ENCODE assay signal across 1 cellular context in the genomic region with DNA sequence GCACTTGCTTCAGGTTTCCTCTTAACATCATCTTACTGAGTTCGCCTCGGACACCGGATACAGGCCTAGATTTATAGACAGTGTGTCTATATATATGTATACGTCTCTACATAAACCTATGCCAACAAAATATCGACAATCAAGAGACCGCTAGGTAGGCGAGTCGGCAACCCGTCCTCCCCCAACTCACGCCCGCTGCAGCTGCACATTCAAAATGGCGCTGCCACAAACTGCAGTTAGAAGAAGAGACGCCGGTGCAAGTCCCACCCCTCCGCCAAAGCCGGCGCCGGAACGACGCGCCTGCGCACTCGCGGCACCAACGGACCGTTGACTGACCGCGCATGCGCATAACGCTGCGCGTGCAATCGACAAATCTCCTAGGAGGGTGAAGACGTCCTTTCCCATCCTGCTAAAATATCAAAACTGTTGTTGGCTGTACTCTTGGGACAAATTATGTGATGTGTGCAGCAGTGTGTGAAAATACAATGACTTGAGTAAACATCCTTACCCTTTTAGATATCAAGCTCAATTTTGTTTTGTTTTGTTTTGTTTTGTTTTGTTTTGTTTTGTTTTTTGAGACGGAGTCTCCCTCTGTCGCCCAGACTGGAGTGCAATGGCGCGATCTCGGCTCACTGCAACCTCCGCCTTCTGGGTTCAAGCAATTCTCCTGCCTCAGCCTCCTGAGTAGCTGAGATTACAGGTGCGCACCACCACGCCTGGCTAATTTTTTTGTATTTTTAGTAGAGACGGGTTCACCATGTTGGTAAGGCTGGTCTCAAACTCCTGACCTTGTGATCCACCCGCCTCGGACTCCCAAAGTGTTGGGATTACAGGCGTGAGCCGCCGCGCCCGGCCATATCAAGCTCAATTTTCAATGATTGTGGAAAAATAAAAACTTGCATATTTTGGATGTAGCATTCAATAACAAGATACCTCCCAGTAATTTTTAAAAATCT.
TF ChIP-seq lines count a peak whose summit lies in the region.
"Not testable (repeated sequence)": the region's sequence is repeated elsewhere in the genome, so short reads cannot be mapped to it uniquely, and the experiment has no call there.

A gene with protein sequence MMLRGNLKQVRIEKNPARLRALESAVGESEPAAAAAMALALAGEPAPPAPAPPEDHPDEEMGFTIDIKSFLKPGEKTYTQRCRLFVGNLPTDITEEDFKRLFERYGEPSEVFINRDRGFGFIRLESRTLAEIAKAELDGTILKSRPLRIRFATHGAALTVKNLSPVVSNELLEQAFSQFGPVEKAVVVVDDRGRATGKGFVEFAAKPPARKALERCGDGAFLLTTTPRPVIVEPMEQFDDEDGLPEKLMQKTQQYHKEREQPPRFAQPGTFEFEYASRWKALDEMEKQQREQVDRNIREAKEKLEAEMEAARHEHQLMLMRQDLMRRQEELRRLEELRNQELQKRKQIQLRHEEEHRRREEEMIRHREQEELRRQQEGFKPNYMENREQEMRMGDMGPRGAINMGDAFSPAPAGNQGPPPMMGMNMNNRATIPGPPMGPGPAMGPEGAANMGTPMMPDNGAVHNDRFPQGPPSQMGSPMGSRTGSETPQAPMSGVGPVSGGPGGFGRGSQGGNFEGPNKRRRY (minus strand): TSS at position 219 of the 956 bp plus-strand sequence. CDS start 188 bp downstream, at position 31.

TF ChIP-seq in HepG2, 621 proteins besides CTCF, POLR2A, EP300 and RAD21 (continued from another document and continues in another):
- TF ChIP-seq NFKB2 (CRISPR knock-in tag; IDR thresholded peaks at IDR 0.05; ENCODE audit: borderline replicate concordance) (0 out of 2 replicates have a peak, but pooled peaks have one; percentile 22), KMT2B (CRISPR knock-in tag; IDR thresholded peaks at IDR 0.05) (peak; percentile 54; the same call in 1 of the 2 replicates), PHF20 (CRISPR knock-in tag; IDR thresholded peaks at IDR 0.05) (peak; percentile 43; the same call in 1 of the 2 replicates), ZNF589 (CRISPR knock-in tag; conservative IDR thresholded peaks at IDR 0.05) (0 out of 2 replicates have a peak, but pooled peaks have one; percentile 48), ZNF790 (CRISPR knock-in tag; IDR thresholded peaks at IDR 0.05; ENCODE audit: borderline replicate concordance) (peak; percentile 15; the same call in 1 of the 2 replicates), GATA4 (IDR thresholded peaks at IDR 0.05; ENCODE audit: borderline replicate concordance, low read depth) (0 out of 2 replicates have a peak, but pooled peaks have one; percentile 48), MXI1 (IDR thresholded peaks at IDR 0.05; ENCODE audit: borderline replicate concordance, low read depth, low read length) (peak; percentile 50; the same call in 1 of the 3 replicates), GATAD1 (CRISPR knock-in tag; IDR thresholded peaks at IDR 0.05) (peak; percentile 40; the same call in 1 of the 2 replicates), GTF2F1 (IDR thresholded peaks at IDR 0.05; ENCODE audit: low read length) (0 out of 2 replicates have a peak, but pooled peaks have one; percentile 76), ZNF788 (CRISPR knock-in tag; IDR thresholded peaks at IDR 0.05; ENCODE audit: borderline replicate concordance) (peak; percentile 33; the same call in 1 of the 2 replicates), TBL1XR1 (IDR thresholded peaks at IDR 0.05; ENCODE audit: borderline replicate concordance, low read length, partially characterized antibody) (peak; percentile 20), ZNF766 (CRISPR knock-in tag; IDR thresholded peaks at IDR 0.05; ENCODE audit: borderline replicate concordance) (0 out of 2 replicates have a peak, but pooled peaks have one; percentile 70), MED1 (CRISPR knock-in tag; IDR thresholded peaks at IDR 0.05) (peak; percentile 41), ZNF460 (CRISPR knock-in tag; IDR thresholded peaks at IDR 0.05; ENCODE audit: borderline replicate concordance) (peak; percentile 86; the same call in 1 of the 2 replicates), ZMYM4 (CRISPR knock-in tag; IDR thresholded peaks at IDR 0.05) (peak; percentile 87), ZNF501 (CRISPR knock-in tag; IDR thresholded peaks at IDR 0.05) (peak; percentile 77), POLR2AphosphoS5 (IDR thresholded peaks at IDR 0.05; ENCODE audit: low read depth, low read length) (peak; percentile 96), GATAD2A (CRISPR knock-in tag; IDR thresholded peaks at IDR 0.05) (peak; percentile 22; the same call in 1 of the 2 replicates), HNRNPLL (IDR thresholded peaks at IDR 0.05; ENCODE audit: low read depth, low read length, poor library complexity, severe bottlenecking) (peak; percentile 87), PHF8 (CRISPR knock-in tag; IDR thresholded peaks at IDR 0.05) (peak; percentile 63; the same call in 1 of the 2 replicates), SP2 (CRISPR knock-in tag; IDR thresholded peaks at IDR 0.05) (0 out of 2 replicates have a peak, but pooled peaks have one; percentile 11), FOXA3 (CRISPR knock-in tag; IDR thresholded peaks at IDR 0.05) (peak; percentile 30; the same call in 1 of the 2 replicates), POGZ (CRISPR knock-in tag; IDR thresholded peaks at IDR 0.05) (peak; percentile 74), NFRKB (IDR thresholded peaks at IDR 0.05) (peak; percentile 79), ASH2L (IDR thresholded peaks at IDR 0.05; ENCODE audit: insufficient read length, low read depth, low read length) (peak; percentile 22), NONO (CRISPR knock-in tag; conservative IDR thresholded peaks at IDR 0.05) (peak; percentile 53; the same call in 1 of the 2 replicates)
- TF ChIP-seq, protein P1, sequence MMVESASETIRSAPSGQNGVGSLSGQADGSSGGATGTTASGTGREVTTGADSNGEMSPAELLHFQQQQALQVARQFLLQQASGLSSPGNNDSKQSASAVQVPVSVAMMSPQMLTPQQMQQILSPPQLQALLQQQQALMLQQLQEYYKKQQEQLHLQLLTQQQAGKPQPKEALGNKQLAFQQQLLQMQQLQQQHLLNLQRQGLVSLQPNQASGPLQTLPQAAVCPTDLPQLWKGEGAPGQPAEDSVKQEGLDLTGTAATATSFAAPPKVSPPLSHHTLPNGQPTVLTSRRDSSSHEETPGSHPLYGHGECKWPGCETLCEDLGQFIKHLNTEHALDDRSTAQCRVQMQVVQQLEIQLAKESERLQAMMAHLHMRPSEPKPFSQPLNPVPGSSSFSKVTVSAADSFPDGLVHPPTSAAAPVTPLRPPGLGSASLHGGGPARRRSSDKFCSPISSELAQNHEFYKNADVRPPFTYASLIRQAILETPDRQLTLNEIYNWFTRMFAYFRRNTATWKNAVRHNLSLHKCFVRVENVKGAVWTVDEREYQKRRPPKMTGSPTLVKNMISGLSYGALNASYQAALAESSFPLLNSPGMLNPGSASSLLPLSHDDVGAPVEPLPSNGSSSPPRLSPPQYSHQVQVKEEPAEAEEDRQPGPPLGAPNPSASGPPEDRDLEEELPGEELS (CRISPR knock-in tag; IDR thresholded peaks at IDR 0.05): 0 out of 2 replicates have a peak, but pooled peaks have one; percentile 28
- TF ChIP-seq, protein P2, sequence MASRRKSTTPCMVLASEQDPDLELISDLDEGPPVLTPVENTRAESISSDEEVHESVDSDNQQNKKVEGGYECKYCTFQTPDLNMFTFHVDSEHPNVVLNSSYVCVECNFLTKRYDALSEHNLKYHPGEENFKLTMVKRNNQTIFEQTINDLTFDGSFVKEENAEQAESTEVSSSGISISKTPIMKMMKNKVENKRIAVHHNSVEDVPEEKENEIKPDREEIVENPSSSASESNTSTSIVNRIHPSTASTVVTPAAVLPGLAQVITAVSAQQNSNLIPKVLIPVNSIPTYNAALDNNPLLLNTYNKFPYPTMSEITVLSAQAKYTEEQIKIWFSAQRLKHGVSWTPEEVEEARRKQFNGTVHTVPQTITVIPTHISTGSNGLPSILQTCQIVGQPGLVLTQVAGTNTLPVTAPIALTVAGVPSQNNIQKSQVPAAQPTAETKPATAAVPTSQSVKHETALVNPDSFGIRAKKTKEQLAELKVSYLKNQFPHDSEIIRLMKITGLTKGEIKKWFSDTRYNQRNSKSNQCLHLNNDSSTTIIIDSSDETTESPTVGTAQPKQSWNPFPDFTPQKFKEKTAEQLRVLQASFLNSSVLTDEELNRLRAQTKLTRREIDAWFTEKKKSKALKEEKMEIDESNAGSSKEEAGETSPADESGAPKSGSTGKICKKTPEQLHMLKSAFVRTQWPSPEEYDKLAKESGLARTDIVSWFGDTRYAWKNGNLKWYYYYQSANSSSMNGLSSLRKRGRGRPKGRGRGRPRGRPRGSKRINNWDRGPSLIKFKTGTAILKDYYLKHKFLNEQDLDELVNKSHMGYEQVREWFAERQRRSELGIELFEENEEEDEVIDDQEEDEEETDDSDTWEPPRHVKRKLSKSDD (CRISPR knock-in tag; IDR thresholded peaks at IDR 0.05; ENCODE audit: low read depth): peak; percentile 22; the same call in 1 of the 2 replicates
- TF ChIP-seq, protein P3, sequence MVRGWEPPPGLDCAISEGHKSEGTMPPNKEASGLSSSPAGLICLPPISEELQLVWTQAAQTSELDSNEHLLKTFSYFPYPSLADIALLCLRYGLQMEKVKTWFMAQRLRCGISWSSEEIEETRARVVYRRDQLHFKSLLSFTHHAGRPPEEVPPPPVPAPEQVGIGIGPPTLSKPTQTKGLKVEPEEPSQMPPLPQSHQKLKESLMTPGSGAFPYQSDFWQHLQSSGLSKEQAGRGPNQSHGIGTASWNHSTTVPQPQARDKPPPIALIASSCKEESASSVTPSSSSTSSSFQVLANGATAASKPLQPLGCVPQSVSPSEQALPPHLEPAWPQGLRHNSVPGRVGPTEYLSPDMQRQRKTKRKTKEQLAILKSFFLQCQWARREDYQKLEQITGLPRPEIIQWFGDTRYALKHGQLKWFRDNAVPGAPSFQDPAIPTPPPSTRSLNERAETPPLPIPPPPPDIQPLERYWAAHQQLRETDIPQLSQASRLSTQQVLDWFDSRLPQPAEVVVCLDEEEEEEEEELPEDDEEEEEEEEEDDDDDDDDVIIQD (CRISPR knock-in tag; IDR thresholded peaks at IDR 0.05; ENCODE audit: low read depth): peak; percentile 88; the same call in 1 of the 2 replicates
- TF ChIP-seq, protein P4, sequence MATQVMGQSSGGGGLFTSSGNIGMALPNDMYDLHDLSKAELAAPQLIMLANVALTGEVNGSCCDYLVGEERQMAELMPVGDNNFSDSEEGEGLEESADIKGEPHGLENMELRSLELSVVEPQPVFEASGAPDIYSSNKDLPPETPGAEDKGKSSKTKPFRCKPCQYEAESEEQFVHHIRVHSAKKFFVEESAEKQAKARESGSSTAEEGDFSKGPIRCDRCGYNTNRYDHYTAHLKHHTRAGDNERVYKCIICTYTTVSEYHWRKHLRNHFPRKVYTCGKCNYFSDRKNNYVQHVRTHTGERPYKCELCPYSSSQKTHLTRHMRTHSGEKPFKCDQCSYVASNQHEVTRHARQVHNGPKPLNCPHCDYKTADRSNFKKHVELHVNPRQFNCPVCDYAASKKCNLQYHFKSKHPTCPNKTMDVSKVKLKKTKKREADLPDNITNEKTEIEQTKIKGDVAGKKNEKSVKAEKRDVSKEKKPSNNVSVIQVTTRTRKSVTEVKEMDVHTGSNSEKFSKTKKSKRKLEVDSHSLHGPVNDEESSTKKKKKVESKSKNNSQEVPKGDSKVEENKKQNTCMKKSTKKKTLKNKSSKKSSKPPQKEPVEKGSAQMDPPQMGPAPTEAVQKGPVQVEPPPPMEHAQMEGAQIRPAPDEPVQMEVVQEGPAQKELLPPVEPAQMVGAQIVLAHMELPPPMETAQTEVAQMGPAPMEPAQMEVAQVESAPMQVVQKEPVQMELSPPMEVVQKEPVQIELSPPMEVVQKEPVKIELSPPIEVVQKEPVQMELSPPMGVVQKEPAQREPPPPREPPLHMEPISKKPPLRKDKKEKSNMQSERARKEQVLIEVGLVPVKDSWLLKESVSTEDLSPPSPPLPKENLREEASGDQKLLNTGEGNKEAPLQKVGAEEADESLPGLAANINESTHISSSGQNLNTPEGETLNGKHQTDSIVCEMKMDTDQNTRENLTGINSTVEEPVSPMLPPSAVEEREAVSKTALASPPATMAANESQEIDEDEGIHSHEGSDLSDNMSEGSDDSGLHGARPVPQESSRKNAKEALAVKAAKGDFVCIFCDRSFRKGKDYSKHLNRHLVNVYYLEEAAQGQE (IDR thresholded peaks at IDR 0.05; ENCODE audit: borderline replicate concordance in 1 of 2, low read depth in 1 of 2, low read length in 2 of 2): peak in 1 of 2 experiments; percentile 48; a peak in 1 of 4 replicates
- TF ChIP-seq, protein P5, sequence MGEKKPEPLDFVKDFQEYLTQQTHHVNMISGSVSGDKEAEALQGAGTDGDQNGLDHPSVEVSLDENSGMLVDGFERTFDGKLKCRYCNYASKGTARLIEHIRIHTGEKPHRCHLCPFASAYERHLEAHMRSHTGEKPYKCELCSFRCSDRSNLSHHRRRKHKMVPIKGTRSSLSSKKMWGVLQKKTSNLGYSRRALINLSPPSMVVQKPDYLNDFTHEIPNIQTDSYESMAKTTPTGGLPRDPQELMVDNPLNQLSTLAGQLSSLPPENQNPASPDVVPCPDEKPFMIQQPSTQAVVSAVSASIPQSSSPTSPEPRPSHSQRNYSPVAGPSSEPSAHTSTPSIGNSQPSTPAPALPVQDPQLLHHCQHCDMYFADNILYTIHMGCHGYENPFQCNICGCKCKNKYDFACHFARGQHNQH (CRISPR knock-in tag; IDR thresholded peaks at IDR 0.05): peak; percentile 37; the same call in 1 of the 2 replicates
- TF ChIP-seq, protein P6, sequence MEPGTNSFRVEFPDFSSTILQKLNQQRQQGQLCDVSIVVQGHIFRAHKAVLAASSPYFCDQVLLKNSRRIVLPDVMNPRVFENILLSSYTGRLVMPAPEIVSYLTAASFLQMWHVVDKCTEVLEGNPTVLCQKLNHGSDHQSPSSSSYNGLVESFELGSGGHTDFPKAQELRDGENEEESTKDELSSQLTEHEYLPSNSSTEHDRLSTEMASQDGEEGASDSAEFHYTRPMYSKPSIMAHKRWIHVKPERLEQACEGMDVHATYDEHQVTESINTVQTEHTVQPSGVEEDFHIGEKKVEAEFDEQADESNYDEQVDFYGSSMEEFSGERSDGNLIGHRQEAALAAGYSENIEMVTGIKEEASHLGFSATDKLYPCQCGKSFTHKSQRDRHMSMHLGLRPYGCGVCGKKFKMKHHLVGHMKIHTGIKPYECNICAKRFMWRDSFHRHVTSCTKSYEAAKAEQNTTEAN (CRISPR knock-in tag; conservative IDR thresholded peaks at IDR 0.05): peak; percentile 42; the same call in 1 of the 2 replicates
- TF ChIP-seq, protein P7, sequence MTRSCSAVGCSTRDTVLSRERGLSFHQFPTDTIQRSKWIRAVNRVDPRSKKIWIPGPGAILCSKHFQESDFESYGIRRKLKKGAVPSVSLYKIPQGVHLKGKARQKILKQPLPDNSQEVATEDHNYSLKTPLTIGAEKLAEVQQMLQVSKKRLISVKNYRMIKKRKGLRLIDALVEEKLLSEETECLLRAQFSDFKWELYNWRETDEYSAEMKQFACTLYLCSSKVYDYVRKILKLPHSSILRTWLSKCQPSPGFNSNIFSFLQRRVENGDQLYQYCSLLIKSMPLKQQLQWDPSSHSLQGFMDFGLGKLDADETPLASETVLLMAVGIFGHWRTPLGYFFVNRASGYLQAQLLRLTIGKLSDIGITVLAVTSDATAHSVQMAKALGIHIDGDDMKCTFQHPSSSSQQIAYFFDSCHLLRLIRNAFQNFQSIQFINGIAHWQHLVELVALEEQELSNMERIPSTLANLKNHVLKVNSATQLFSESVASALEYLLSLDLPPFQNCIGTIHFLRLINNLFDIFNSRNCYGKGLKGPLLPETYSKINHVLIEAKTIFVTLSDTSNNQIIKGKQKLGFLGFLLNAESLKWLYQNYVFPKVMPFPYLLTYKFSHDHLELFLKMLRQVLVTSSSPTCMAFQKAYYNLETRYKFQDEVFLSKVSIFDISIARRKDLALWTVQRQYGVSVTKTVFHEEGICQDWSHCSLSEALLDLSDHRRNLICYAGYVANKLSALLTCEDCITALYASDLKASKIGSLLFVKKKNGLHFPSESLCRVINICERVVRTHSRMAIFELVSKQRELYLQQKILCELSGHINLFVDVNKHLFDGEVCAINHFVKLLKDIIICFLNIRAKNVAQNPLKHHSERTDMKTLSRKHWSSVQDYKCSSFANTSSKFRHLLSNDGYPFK (CRISPR knock-in tag; IDR thresholded peaks at IDR 0.05; ENCODE audit: borderline replicate concordance): 0 out of 2 replicates have a peak, but pooled peaks have one; percentile 23
- not testable (repeated sequence) for TF ChIP-seq NONO (IDR thresholded peaks at IDR 0.05)
